Comparison of ENCODE assay signal across 15 cellular contexts in genomic region chr3:30620402-30621360, GRCh38. TPM values are rescaled to one million over a fixed set of nuclear protein-coding genes. Genes with fewer than 3 reads are reported as not detected.
A peak's percentile ranks its signal among the peaks of the same experiment; 100 is the strongest.
DNase-seq lines count a peak whose midpoint lies in the region; ATAC-seq and TF ChIP-seq lines count a peak whose summit lies in the region.
"Had no signal": no experiment of that assay in that cellular context is flagged by ENCODE, and none has a peak within 500 bp of the region (broad histone marks: within the 10 kb centered on the region; RNA-seq: fewer than 3 reads in every experiment).

No MANE protein-coding gene starts in this region.

- peaks cover 90% of the 10 kb centered on the region for H3K36me3 ChIP-seq in BLaER1
- H3K36me3 ChIP-seq in CD4-positive, alpha-beta memory T cell (ENCODE audit: insufficient read depth, low read length): no peaks in the 10 kb centered on the region
- H3K36me3 ChIP-seq: adrenal gland had no signal

- CTCF ChIA-PET in CD4-positive, alpha-beta memory T cell (lab: Charles Lee; ENCODE audit: partially characterized antibody): interaction anchor here (0.6 to 5.6 kb wide), 7 partner anchors 9 to 73 kb away, joined by 3 to 32 read pairs (median 4); partner anchors contain the start of gene TGFBR2

- TF ChIP-seq CTCF in foreskin fibroblast (IDR thresholded peaks at IDR 0.05; ENCODE audit: low read depth, low read length): no peak

- H3K9me3 Mint-ChIP-seq in CD4-positive, alpha-beta memory T cell: no peaks in the 10 kb centered on the region
- H3K9me3 Mint-ChIP-seq in activated T-helper 17 cell treated with anti-CD3 and anti-CD28 coated beads, Interleukin-2, amount 50 U/mL, for 72 hours: no peaks in the 10 kb centered on the region
- no peaks in the 10 kb centered on the region for H3K9me3 Mint-ChIP-seq in natural killer cell treated with Interleukin-12 subunit alpha and Interleukin-12 subunit beta and Interleukin-15 and Interleukin-18, amount 100 ng/mL, for 72 hours
- H3K9me3 Mint-ChIP-seq: WTC11 had no signal

- H3K4me2 ChIP-seq in BLaER1: peak overlapping the region; percentile 67
- H3K4me2 ChIP-seq: KMS-11 had no signal

- intact Hi-C loops in CD4-positive, alpha-beta memory T cell (cut with micrococcal nuclease): loop anchor here (1.0 kb wide), 1 partner anchor 9 kb away; no protein-coding TSS in a partner anchor

- H3K27ac Mint-ChIP-seq in CD4-positive, alpha-beta memory T cell: peak overlapping the region; percentile 74 to 97 (median 91)
- H3K27ac Mint-ChIP-seq in activated T-helper 17 cell treated with anti-CD3 and anti-CD28 coated beads, Interleukin-2, amount 50 U/mL, for 72 hours: peak overlapping the region; percentile 87
- peak overlapping the region; percentile 80 to 99 for H3K27ac Mint-ChIP-seq in natural killer cell treated with Interleukin-12 subunit alpha and Interleukin-12 subunit beta and Interleukin-15 and Interleukin-18, amount 100 ng/mL, for 72 hours

- ATAC-seq in activated T-helper 17 cell treated with anti-CD3 and anti-CD28 coated beads, Interleukin-2, amount 50 U/mL, for 72 hours (replicated peaks): peak; percentile 77
- ATAC-seq in natural killer cell treated with Interleukin-12 subunit alpha and Interleukin-12 subunit beta and Interleukin-15 and Interleukin-18, amount 100 ng/mL, for 72 hours: peak; percentile 91
- ATAC-seq: psoas muscle, WTC11 had no signal

- no peak overlapping the region for H3K4me3 ChIP-seq in BLaER1
- H3K4me3 ChIP-seq in CD4-positive, alpha-beta memory T cell (ENCODE audit: low read length in 2 of 2): peak overlapping the region in 1 of 2 donors; percentile 0
- H3K4me3 ChIP-seq in foreskin fibroblast (ENCODE audit: low read depth in 1 of 2, low read length in 2 of 2): no peak overlapping the region
- H3K4me3 ChIP-seq: adrenal gland, psoas muscle, SJSA1 had no signal

- H3K9ac ChIP-seq in BLaER1: no peak overlapping the region
- H3K9ac ChIP-seq: KMS-11 had no signal

- peaks cover 73 to 98% (median 85%) of the 10 kb centered on the region in 4 donors for H3K4me1 Mint-ChIP-seq in CD4-positive, alpha-beta memory T cell
- H3K4me1 Mint-ChIP-seq in activated T-helper 17 cell treated with anti-CD3 and anti-CD28 coated beads, Interleukin-2, amount 50 U/mL, for 72 hours: peaks cover 40% of the 10 kb centered on the region
- H3K4me1 Mint-ChIP-seq in natural killer cell treated with Interleukin-12 subunit alpha and Interleukin-12 subunit beta and Interleukin-15 and Interleukin-18, amount 100 ng/mL, for 72 hours (ENCODE audit: low read depth in 2 of 2): peaks cover 67 to 78% of the 10 kb centered on the region in 2 donors

- peaks cover 35 to 51% of the 10 kb centered on the region in 2 donors for H3K36me3 Mint-ChIP-seq in CD4-positive, alpha-beta memory T cell
- H3K36me3 Mint-ChIP-seq in activated T-helper 17 cell treated with anti-CD3 and anti-CD28 coated beads, Interleukin-2, amount 50 U/mL, for 72 hours (ENCODE audit: low read depth): peaks cover 100% of the 10 kb centered on the region
- H3K36me3 Mint-ChIP-seq in natural killer cell treated with Interleukin-12 subunit alpha and Interleukin-12 subunit beta and Interleukin-15 and Interleukin-18, amount 100 ng/mL, for 72 hours: peaks cover 31% of the 10 kb centered on the region

- H3K27me3 ChIP-seq in BLaER1: no peaks in the 10 kb centered on the region
- H3K27me3 ChIP-seq in CD4-positive, alpha-beta memory T cell (ENCODE audit: insufficient read depth, low read length): no peaks in the 10 kb centered on the region
- H3K27me3 ChIP-seq: adrenal gland, SJSA1 had no signal

- peak overlapping the region; percentile 61 to 85 (median 77) for H3K4me3 Mint-ChIP-seq in CD4-positive, alpha-beta memory T cell
- peak overlapping the region; percentile 85 for H3K4me3 Mint-ChIP-seq in activated T-helper 17 cell treated with anti-CD3 and anti-CD28 coated beads, Interleukin-2, amount 50 U/mL, for 72 hours
- peak overlapping the region; percentile 84 for H3K4me3 Mint-ChIP-seq in natural killer cell treated with Interleukin-12 subunit alpha and Interleukin-12 subunit beta and Interleukin-15 and Interleukin-18, amount 100 ng/mL, for 72 hours
- H3K4me3 Mint-ChIP-seq: WTC11 had no signal

- H3K9me3 ChIP-seq in BLaER1: no peaks in the 10 kb centered on the region; the same call in 1 of the 2 replicates
- H3K9me3 ChIP-seq in CD4-positive, alpha-beta memory T cell (ENCODE audit: control insufficient read depth in 1 of 2, low read length in 2 of 2): no peaks in the 10 kb centered on the region
- H3K9me3 ChIP-seq: adrenal gland, psoas muscle, SJSA1 had no signal

- no peaks in the 10 kb centered on the region for H3K27me3 Mint-ChIP-seq in CD4-positive, alpha-beta memory T cell
- H3K27me3 Mint-ChIP-seq in activated T-helper 17 cell treated with anti-CD3 and anti-CD28 coated beads, Interleukin-2, amount 50 U/mL, for 72 hours: no peaks in the 10 kb centered on the region
- H3K27me3 Mint-ChIP-seq in natural killer cell treated with Interleukin-12 subunit alpha and Interleukin-12 subunit beta and Interleukin-15 and Interleukin-18, amount 100 ng/mL, for 72 hours: no peaks in the 10 kb centered on the region

- peaks cover 100% of the 10 kb centered on the region for H4K20me1 ChIP-seq in BLaER1

- POLR2A ChIA-PET in CD4-positive, alpha-beta memory T cell (lab: Charles Lee; ENCODE audit: partially characterized antibody): interaction anchor here (0.6 to 18.1 kb wide), 8 partner anchors 9 to 94 kb away, joined by 3 to 290 read pairs (median 8); partner anchors contain the start of gene TGFBR2

- DNase-seq in CD4-positive, alpha-beta memory T cell: peak in 1 of 5 donors; percentile 51
- DNase-seq in natural killer cell treated with Interleukin-12 subunit alpha and Interleukin-12 subunit beta and Interleukin-15 and Interleukin-18, amount 100 ng/mL, for 72 hours (ENCODE audit: low spot score): no peak
- DNase-seq in foreskin fibroblast (no peak), RPMI8226 (no peak), NAMALWA (ENCODE audit: low spot score) (no peak)
- DNase-seq: adrenal gland, DMS 273 treated with DMSO at 0.1 percent for 48 hours, NCI-H187, NCI-H774, psoas muscle had no signal

- H3K27ac ChIP-seq in BLaER1: no peak overlapping the region
- H3K27ac ChIP-seq in CD4-positive, alpha-beta memory T cell (ENCODE audit: low read depth, low read length): peak overlapping the region; percentile 40
- H3K27ac ChIP-seq: KMS-11, psoas muscle, SJSA1 had no signal

- H3K4me1 ChIP-seq in BLaER1: peaks cover 99% of the 10 kb centered on the region
- H3K4me1 ChIP-seq in CD4-positive, alpha-beta memory T cell (ENCODE audit: insufficient read depth, low read length): peaks cover 98% of the 10 kb centered on the region

RNA-seq across cellular contexts. Expression of gene TGFBR2, which starts 14.3 kb away (rescaled TPM):
- total RNA-seq in CD4-positive, alpha-beta memory T cell: 100 to 1,000 TPM; 110 TPM
- 100 to 1,000 TPM in 1 of 2 donors, 10 to 100 TPM in 1; 58.7 to 110 TPM for polyA plus RNA-seq in CD4-positive, alpha-beta memory T cell
- 10 to 100 TPM; 51.2 to 63.2 TPM for total RNA-seq in activated T-helper 17 cell treated with anti-CD3 and anti-CD28 coated beads, Interleukin-2, amount 50 U/mL, for 72 hours
- total RNA-seq in natural killer cell treated with Interleukin-12 subunit alpha and Interleukin-12 subunit beta and Interleukin-15 and Interleukin-18, amount 100 ng/mL, for 72 hours: 10 to 100 TPM; 37.3 to 38.6 TPM
